Comparison of ENCODE assay signal across 16 cellular contexts in genomic region chr1:21742578-21742977, GRCh38. TPM values are rescaled to one million over a fixed set of nuclear protein-coding genes. Genes with fewer than 3 reads are reported as not detected.
A peak's percentile ranks its signal among the peaks of the same experiment; 100 is the strongest.
DNase-seq lines count a peak whose midpoint lies in the region; ATAC-seq and TF ChIP-seq lines count a peak whose summit lies in the region.
"Had no signal": no experiment of that assay in that cellular context is flagged by ENCODE, and none has a peak within 500 bp of the region (broad histone marks: within the 10 kb centered on the region; RNA-seq: fewer than 3 reads in every experiment).

No MANE protein-coding gene starts in this region.

- TF ChIP-seq CTCF in heart left ventricle (IDR thresholded peaks at IDR 0.05) (peak in 1 of 12 donors; percentile 17), GM12865 (IDR thresholded peaks at IDR 0.05; ENCODE audit: insufficient read depth, low read depth, low read length, missing control alignments) (no peak), choroid plexus epithelial cell (conservative IDR thresholded peaks at IDR 0.05; ENCODE audit: low read depth, low read length) (peak; percentile 12)

- peaks cover 0 to 90% (median 75%) of the 10 kb centered on the region in 9 donors for H3K36me3 ChIP-seq in heart left ventricle

- H3K4me1 ChIP-seq in heart left ventricle, result peaks cover 0 to 4% (median 0%) of the 10 kb centered on the region in 12 donors
- no peaks in the 10 kb centered on the region for H3K4me1 ChIP-seq in right cardiac atrium (ENCODE audit: control insufficient read depth, insufficient read depth, low read length)

- peak in 3 of 4 donors; percentile 36 to 85 (median 67) for ATAC-seq in heart left ventricle
- ATAC-seq in right cardiac atrium, result no peak
- peak; percentile 34 to 77 for ATAC-seq in stimulated activated naive B cell treated with anti-CD40 and anti-IgM and Interleukin-4, amounts not matched to agents 10 μg/mL and 1 μg/mL and 100 μg/mL, for 72 hours (replicated peaks)
- ATAC-seq in HG03469 (IDR thresholded peaks at IDR 0.05; ENCODE audit: unreplicated experiment), result no peak
- ATAC-seq: K562, SK-N-SH treated with all-trans-retinoic acid at 6 μM for 48 hours had no signal

- no peaks in the 10 kb centered on the region for H3K9me3 ChIP-seq in heart left ventricle
- no peaks in the 10 kb centered on the region for H3K9me3 ChIP-seq in right cardiac atrium (ENCODE audit: control insufficient read depth, low read length)

- no peak overlapping the region for H3K27ac Mint-ChIP-seq in stimulated activated naive B cell treated with anti-CD40 and anti-IgM and Interleukin-4, amounts not matched to agents 10 μg/mL and 1 μg/mL and 100 μg/mL, for 72 hours

- peaks cover 21 to 35% of the 10 kb centered on the region in 2 donors for H3K36me3 Mint-ChIP-seq in stimulated activated naive B cell treated with anti-CD40 and anti-IgM and Interleukin-4, amounts not matched to agents 10 μg/mL and 1 μg/mL and 100 μg/mL, for 72 hours

- DNase-seq in heart left ventricle (no peak), right cardiac atrium (no peak), GM12865 (ENCODE audit: low read depth) (peak; percentile 40), choroid plexus epithelial cell (ENCODE audit: low read depth) (peak; percentile 60), DMS114 treated with DMSO at 0.1 percent for 48 hours (lab: John Stamatoyannopoulos, UW; ENCODE audit: unreplicated experiment) (no peak), HUDEP-2 (lab: John Stamatoyannopoulos, UW; ENCODE audit: unreplicated experiment in 76 of 76) (no peak)
- DNase-seq in stimulated activated naive B cell treated with anti-CD40 and anti-IgM and Interleukin-4, amounts not matched to agents 10 μg/mL and 1 μg/mL and 100 μg/mL, for 72 hours, result no peak
- DNase-seq: DMS 273 treated with DMSO at 0.1 percent for 48 hours, H9, NCI-H1930, NCI-H2171, NCI-H446 treated with DMSO at 0.1 percent for 48 hours, NCI-H774 had no signal

- intact Hi-C loops in heart left ventricle (cut with DNase I), result loop anchor here in 1 of 10 donors (2.0 kb wide), 1 partner anchor 36 kb away; no protein-coding TSS in a partner anchor
- intact Hi-C loops in right cardiac atrium (cut with DNase I), result no loop called here

- no peaks in the 10 kb centered on the region for H3K27me3 Mint-ChIP-seq in stimulated activated naive B cell treated with anti-CD40 and anti-IgM and Interleukin-4, amounts not matched to agents 10 μg/mL and 1 μg/mL and 100 μg/mL, for 72 hours

- H3K4me3 ChIP-seq in heart left ventricle (no peak overlapping the region), right cardiac atrium (ENCODE audit: low read length) (no peak overlapping the region), GM12865 (ENCODE audit: low read depth, low read length) (no peak overlapping the region), choroid plexus epithelial cell (ENCODE audit: low read depth, low read length) (no peak overlapping the region)
- H3K4me3 ChIP-seq: K562 had no signal

- TF ChIP-seq POLR2A in heart left ventricle (IDR thresholded peaks at IDR 0.05), result no peak

- no peaks in the 10 kb centered on the region for H3K9me3 Mint-ChIP-seq in stimulated activated naive B cell treated with anti-CD40 and anti-IgM and Interleukin-4, amounts not matched to agents 10 μg/mL and 1 μg/mL and 100 μg/mL, for 72 hours
- H3K9me3 Mint-ChIP-seq: H9 had no signal

- H3K27ac ChIP-seq in heart left ventricle (no peak overlapping the region), right cardiac atrium (ENCODE audit: low read length) (no peak overlapping the region)

- H3K27me3 ChIP-seq in heart left ventricle, result no peaks in the 10 kb centered on the region
- no peaks in the 10 kb centered on the region for H3K27me3 ChIP-seq in right cardiac atrium (ENCODE audit: control insufficient read depth, insufficient read depth)

- peaks cover 6 to 7% of the 10 kb centered on the region in 2 donors for H3K4me1 Mint-ChIP-seq in stimulated activated naive B cell treated with anti-CD40 and anti-IgM and Interleukin-4, amounts not matched to agents 10 μg/mL and 1 μg/mL and 100 μg/mL, for 72 hours
- H3K4me1 Mint-ChIP-seq: H9 had no signal

- no peak overlapping the region for H3K4me3 Mint-ChIP-seq in stimulated activated naive B cell treated with anti-CD40 and anti-IgM and Interleukin-4, amounts not matched to agents 10 μg/mL and 1 μg/mL and 100 μg/mL, for 72 hours
- H3K4me3 Mint-ChIP-seq: H9 had no signal

- 77 to 81% (median 78%) methylated on average over 2 of the region's 2 CpGs for WGBS in heart left ventricle, 4 donors
- WGBS in right cardiac atrium, result 92% methylated on average over 2 of the region's 2 CpGs

RNA-seq across cellular contexts. Expression of gene USP48, which starts 40.4 kb away (rescaled TPM):
- total RNA-seq in heart left ventricle, result 10 to 100 TPM; 22.3 to 45.5 (median 39.3) TPM
- polyA plus RNA-seq in heart left ventricle, result 10 to 100 TPM; 17.3 to 20.9 TPM
- total RNA-seq in right cardiac atrium, result 10 to 100 TPM; 45.1 to 49.4 (median 46.0) TPM
- polyA plus RNA-seq in right cardiac atrium, result 19.9 TPM

Comparison
In these comparisons a context has a peak if more than half of its experiments do, and no peak if none do; other contexts are left out.
1. ATAC-seq: peak in heart left ventricle (3 of 4) and stimulated activated naive B cell treated with anti-CD40 and anti-IgM and Interleukin-4, amounts not matched to agents 10 μg/mL and 1 μg/mL and 100 μg/mL, for 72 hours (2 of 2); none in right cardiac atrium (0 of 2) and HG03469 (single experiment).
2. DNase-seq: peak in GM12865 (single experiment) and choroid plexus epithelial cell (single experiment); none in heart left ventricle (0 of 5), right cardiac atrium (0 of 3), stimulated activated naive B cell treated with anti-CD40 and anti-IgM and Interleukin-4, amounts not matched to agents 10 μg/mL and 1 μg/mL and 100 μg/mL, for 72 hours (single experiment), DMS114 treated with DMSO at 0.1 percent for 48 hours (single experiment) and HUDEP-2 (0 of 76).